In the genomic region with DNA sequence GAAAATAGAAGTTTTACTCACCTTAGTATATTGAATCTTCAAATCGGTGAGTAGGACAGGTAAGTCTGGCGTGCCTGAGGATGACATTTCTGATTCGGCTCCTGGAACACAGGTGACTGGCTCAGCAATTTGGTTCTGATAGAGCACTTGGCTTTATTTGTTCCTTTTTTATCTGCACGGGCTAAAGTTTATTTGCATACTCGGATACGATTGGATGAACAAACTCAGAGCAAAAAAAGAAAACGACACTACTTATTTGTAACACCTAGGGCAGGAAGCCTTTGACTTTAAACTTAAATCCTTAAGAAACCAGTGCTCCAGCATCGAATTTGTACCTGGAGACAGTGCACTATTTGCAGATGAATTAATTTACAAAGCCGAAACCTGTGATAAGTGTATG, we compare ENCODE assay signal across 8 cellular contexts. TPM values are rescaled to one million over a fixed set of nuclear protein-coding genes. Genes with fewer than 3 reads are reported as not detected.
A peak's percentile ranks its signal among the peaks of the same experiment; 100 is the strongest.
DNase-seq lines count a peak whose midpoint lies in the region; ATAC-seq and TF ChIP-seq lines count a peak whose summit lies in the region.

A gene (minus strand): TSS at position 140 of the 400 bp plus-strand sequence. CDS start 53 bp downstream, at position 87.

- POLR2A ChIA-PET in activated B cell treated with CpG ODN at 0.5 μM for 24 hours (lab: Charles Lee): no interaction called here
- POLR2A ChIA-PET in CD8-positive, alpha-beta T cell (lab: Charles Lee): no interaction called here

- H3K36me3 ChIP-seq in CD8-positive, alpha-beta T cell (ENCODE audit: insufficient read depth, low read length): no peaks in the 10 kb centered on the region

- intact Hi-C loops in activated B cell treated with CpG ODN at 0.5 μM for 24 hours (cut with micrococcal nuclease): no loop called here
- intact Hi-C loops in left colon (cut with DNase I, micrococcal nuclease): loop anchor here in 1 of 2 donors (10.0 kb wide), 1 partner anchor 72 kb away; no protein-coding TSS in a partner anchor
- intact Hi-C loops in CD8-positive, alpha-beta T cell (cut with DNase I, micrococcal nuclease): no loop called here

- no peak within 1 kb of the TSS for H3K27ac Mint-ChIP-seq in activated B cell treated with CpG ODN at 0.5 μM for 24 hours
- no peak within 1 kb of the TSS for H3K27ac Mint-ChIP-seq in CD8-positive, alpha-beta T cell
- H3K27ac Mint-ChIP-seq in activated naive CD4-positive, alpha-beta T cell treated with anti-CD3 and anti-CD28 coated beads, Interleukin-2, amount 50 U/mL, for 72 hours: no peak within 1 kb of the TSS

- H3K27me3 ChIP-seq in CD8-positive, alpha-beta T cell (ENCODE audit: insufficient read depth, low read length): no peaks in the 10 kb centered on the region

- peak within 1 kb of the TSS; percentile 16 for H3K4me3 Mint-ChIP-seq in activated B cell treated with CpG ODN at 0.5 μM for 24 hours
- no peak within 1 kb of the TSS for H3K4me3 Mint-ChIP-seq in CD8-positive, alpha-beta T cell

- H3K4me1 Mint-ChIP-seq in activated B cell treated with CpG ODN at 0.5 μM for 24 hours: peaks cover 28% of the 10 kb centered on the region
- H3K4me1 Mint-ChIP-seq in CD8-positive, alpha-beta T cell (ENCODE audit: low read depth): peaks cover 9% of the 10 kb centered on the region

- H3K36me3 Mint-ChIP-seq in activated B cell treated with CpG ODN at 0.5 μM for 24 hours (ENCODE audit: low read depth): no peaks in the 10 kb centered on the region
- H3K36me3 Mint-ChIP-seq in CD8-positive, alpha-beta T cell: no peaks in the 10 kb centered on the region
- H3K36me3 Mint-ChIP-seq in activated naive CD4-positive, alpha-beta T cell treated with anti-CD3 and anti-CD28 coated beads, Interleukin-2, amount 50 U/mL, for 72 hours: no peaks in the 10 kb centered on the region

- peak; percentile 42 for ATAC-seq in activated B cell treated with CpG ODN at 0.5 μM for 24 hours (ENCODE audit: low read depth)
- peak; percentile 72 for ATAC-seq in left colon
- ATAC-seq in CD8-positive, alpha-beta T cell: no peak
- no peak for ATAC-seq in activated naive CD4-positive, alpha-beta T cell treated with anti-CD3 and anti-CD28 coated beads, Interleukin-2, amount 50 U/mL, for 72 hours
- no peak for ATAC-seq in HG02970 (IDR thresholded peaks at IDR 0.05; ENCODE audit: low FRiP score, unreplicated experiment)

- peaks cover 5% of the 10 kb centered on the region for H3K9me3 Mint-ChIP-seq in activated B cell treated with CpG ODN at 0.5 μM for 24 hours
- peaks cover 2% of the 10 kb centered on the region for H3K9me3 Mint-ChIP-seq in CD8-positive, alpha-beta T cell
- no peaks in the 10 kb centered on the region for H3K9me3 Mint-ChIP-seq in activated naive CD4-positive, alpha-beta T cell treated with anti-CD3 and anti-CD28 coated beads, Interleukin-2, amount 50 U/mL, for 72 hours

- no peaks in the 10 kb centered on the region for H3K4me1 ChIP-seq in CD8-positive, alpha-beta T cell (ENCODE audit: insufficient read depth, low read length)

- CTCF ChIA-PET in activated B cell treated with CpG ODN at 0.5 μM for 24 hours (lab: Charles Lee): no interaction called here
- CTCF ChIA-PET in CD8-positive, alpha-beta T cell (lab: Charles Lee): no interaction called here

- peaks cover 17% of the 10 kb centered on the region for H3K27me3 Mint-ChIP-seq in activated B cell treated with CpG ODN at 0.5 μM for 24 hours
- H3K27me3 Mint-ChIP-seq in CD8-positive, alpha-beta T cell (ENCODE audit: low read depth): peaks cover 24% of the 10 kb centered on the region

- no peak for TF ChIP-seq CTCF in activated B cell treated with CpG ODN at 0.5 μM for 24 hours (IDR thresholded peaks at IDR 0.05)
- TF ChIP-seq CTCF in subcutaneous adipose tissue (IDR thresholded peaks at IDR 0.05; ENCODE audit: low read depth): no peak
- no peak for TF ChIP-seq CTCF in CD8-positive, alpha-beta T cell (IDR thresholded peaks at IDR 0.05)

- DNase-seq in LHCN-M2 (ENCODE audit: low read depth) (peak; percentile 68), activated B cell treated with CpG ODN at 0.5 μM for 24 hours (no peak), left colon (peak in 1 of 2 donors; percentile 46)
- no peak for DNase-seq in CD8-positive, alpha-beta T cell
- no peak for DNase-seq in NK-92 treated with Interleukin-12 subunit alpha and Interleukin-12 subunit beta, amount 100 ng/mL, for 24 hours (lab: John Stamatoyannopoulos, UW)
- DNase-seq in activated naive CD4-positive, alpha-beta T cell treated with anti-CD3 and anti-CD28 coated beads, Interleukin-2, amount 50 U/mL, for 72 hours (ENCODE audit: low spot score in 2 of 2): no peak

- no peak within 1 kb of the TSS for H3K4me3 ChIP-seq in CD8-positive, alpha-beta T cell (ENCODE audit: low read depth, low read length)

- H3K9me3 ChIP-seq in CD8-positive, alpha-beta T cell (ENCODE audit: low read length): no peaks in the 10 kb centered on the region

- no peak within 1 kb of the TSS for H3K27ac ChIP-seq in CD8-positive, alpha-beta T cell (ENCODE audit: low read depth, low read length)

RNA-seq across cellular contexts. Expression of the gene that starts here (rescaled TPM):
- total RNA-seq in LHCN-M2 (2014; rRNA removed): 155 and 163 TPM in 2 replicates
- polyA plus RNA-seq in LHCN-M2 (2012): 28.8 TPM
- not detected in 2 replicates for total RNA-seq in activated B cell treated with CpG ODN at 0.5 μM for 24 hours
- 100 to 1,000 TPM in 1 of 2 donors, 10 to 100 TPM in 1; 91.0 to 105 TPM for total RNA-seq in left colon
- total RNA-seq in subcutaneous adipose tissue: 100 to 1,000 TPM in 2 of 4 donors, 10 to 100 TPM in 2; 57.2 to 121 (median 85.8) TPM
- not detected for total RNA-seq in CD8-positive, alpha-beta T cell
- under 1 TPM in 1 of 2 donors, not detected in 1; 0.11 TPM for total RNA-seq in activated naive CD4-positive, alpha-beta T cell treated with anti-CD3 and anti-CD28 coated beads, Interleukin-2, amount 50 U/mL, for 72 hours

Comparison
In these comparisons a context has a peak if more than half of its experiments do, and no peak if none do; other contexts are left out.
1. RNA of the gene that starts here (total RNA-seq): 155 to 163 TPM in LHCN-M2, 57.2 to 121 TPM in subcutaneous adipose tissue and 91.0 to 105 TPM in left colon; 0.11 TPM in activated naive CD4-positive, alpha-beta T cell treated with anti-CD3 and anti-CD28 coated beads, Interleukin-2, amount 50 U/mL, for 72 hours, not detected in CD8-positive, alpha-beta T cell and not detected in activated B cell treated with CpG ODN at 0.5 μM for 24 hours; every median in the first group is over 10 times any median in the second.
2. Peak in ATAC-seq in activated B cell treated with CpG ODN at 0.5 μM for 24 hours; RNA of the gene not detected or under 1 TPM.